14 cellular contexts compared by ENCODE assay signal in the genomic region with DNA sequence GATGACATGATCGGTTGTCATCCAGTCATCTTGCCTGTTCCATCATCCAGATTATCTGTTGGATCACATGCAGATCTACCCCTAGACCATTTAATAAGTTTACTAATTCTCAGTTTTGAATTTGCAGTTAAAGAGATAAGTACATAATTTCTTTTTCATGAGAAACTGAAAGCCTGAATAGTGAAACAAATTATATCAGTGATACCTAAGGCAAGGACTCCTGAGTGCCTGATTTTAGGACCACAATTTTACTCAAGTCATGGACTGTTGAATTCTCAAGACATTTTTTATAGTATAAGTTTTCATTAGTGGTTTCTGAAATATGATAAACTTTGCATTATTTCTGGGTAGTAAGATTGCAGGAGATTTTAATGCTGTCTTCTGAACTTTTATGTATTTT. TPM values are rescaled to one million over a fixed set of nuclear protein-coding genes. Genes with fewer than 3 reads are reported as not detected.
"Had no signal": no experiment of that assay in that cellular context is flagged by ENCODE, and none has a peak within 500 bp of the region (broad histone marks: within the 10 kb centered on the region; RNA-seq: fewer than 3 reads in every experiment).

No MANE protein-coding gene starts in this region.

- H3K4me1 ChIP-seq: thyroid gland had no signal

- H3K36me3 ChIP-seq: thyroid gland, vagina had no signal

- H3K4me1 Mint-ChIP-seq: neural crest cell had no signal

- H3K4me3 Mint-ChIP-seq: neural crest cell had no signal

- DNase-seq: activated CD4-positive, alpha-beta T cell treated with anti-CD3 and anti-CD28 coated beads, Interleukin-2, amount 50 U/mL, for 48 hours; activated CD4-positive, CD25-positive, alpha-beta regulatory T cell treated with anti-CD3 and anti-CD28 coated beads, Interleukin-2, amount 50 U/mL, for 72 hours; activated naive CD4-positive, alpha-beta T cell treated with anti-CD3 and anti-CD28 coated beads for 36 hours; amniotic stem cell; body of pancreas; effector memory CD4-positive, alpha-beta T cell; kidney; left ventricle myocardium superior; stimulated activated CD4-positive, alpha-beta T cell treated with anti-CD3 and anti-CD28 coated beads, Interleukin-4, amount 100 ng/mL, for 24 hours; thyroid gland had no signal

- ATAC-seq: body of pancreas, left ventricle myocardium superior had no signal

- H3K4me3 ChIP-seq: body of pancreas, thyroid gland, vagina had no signal

- H3K9me3 ChIP-seq: body of pancreas, thyroid gland, vagina had no signal

- H3K27ac ChIP-seq: body of pancreas, thyroid gland, vagina had no signal

- H3K27me3 ChIP-seq: body of pancreas, thyroid gland, vagina had no signal

RNA-seq across cellular contexts. Expression of a gene that starts 13.2 kb away (rescaled TPM):
- total RNA-seq: fibroblast of lung, osteocyte had no signal
